Comparison of ENCODE assay signal across 20 cellular contexts in the genomic region with DNA sequence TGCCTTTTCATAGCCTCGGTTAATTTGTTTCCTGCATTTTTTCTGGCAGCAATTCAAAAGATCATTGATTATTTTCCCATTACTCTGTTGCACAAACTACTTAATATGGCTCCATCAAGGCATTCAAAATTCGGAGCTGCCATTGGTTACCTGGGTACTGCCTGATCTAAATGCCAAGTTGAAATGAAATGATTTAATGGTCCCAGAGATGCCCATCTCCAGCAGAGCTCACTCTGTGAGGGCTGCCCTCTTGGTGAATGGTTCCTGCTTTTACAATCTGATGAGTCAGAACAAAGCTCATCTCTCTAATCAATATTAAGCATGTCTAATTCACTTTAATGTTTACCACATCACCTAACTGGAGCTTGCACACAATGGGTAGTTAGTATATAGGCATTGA.
"Had no signal": no experiment of that assay in that cellular context is flagged by ENCODE, and none has a peak within 500 bp of the region (broad histone marks: within the 10 kb centered on the region; RNA-seq: fewer than 3 reads in every experiment).

No MANE protein-coding gene starts in this region.

- H3K27ac ChIP-seq: dorsolateral prefrontal cortex, heart right ventricle, psoas muscle, spleen, tibial nerve, upper lobe of right lung, vagina had no signal

- H3K4me1 Mint-ChIP-seq: naive thymus-derived CD4-positive, alpha-beta T cell; stimulated activated memory B cell treated with anti-CD40 and anti-IgM and Interleukin-4, amounts not matched to agents 10 μg/mL and 1 μg/mL and 100 μg/mL, for 72 hours had no signal

- H3K4me1 ChIP-seq: heart right ventricle, psoas muscle, spleen, tibial nerve, upper lobe of right lung, vagina had no signal

- H3K27me3 Mint-ChIP-seq: naive thymus-derived CD4-positive, alpha-beta T cell; stimulated activated memory B cell treated with anti-CD40 and anti-IgM and Interleukin-4, amounts not matched to agents 10 μg/mL and 1 μg/mL and 100 μg/mL, for 72 hours; stimulated activated naive CD8-positive, alpha-beta T cell treated with anti-CD3 and anti-CD28 coated beads, Interleukin-15, Interleukin-2, amounts not matched to agents 100 ng/mL and 50 ng/mL, for 24 hours had no signal

- ATAC-seq: esophagus mucosa; heart right ventricle; left lobe of liver; naive thymus-derived CD4-positive, alpha-beta T cell; psoas muscle; sciatic nerve; stimulated activated memory B cell treated with anti-CD40 and anti-IgM and Interleukin-4, amounts not matched to agents 10 μg/mL and 1 μg/mL and 100 μg/mL, for 72 hours; upper lobe of right lung had no signal

- DNase-seq: dorsolateral prefrontal cortex; effector CD8-positive, alpha-beta T cell; heart right ventricle; islet precursor cell; mammary epithelial cell; naive thymus-derived CD4-positive, alpha-beta T cell; nephron progenitor cell; psoas muscle; spleen; stimulated activated CD4-positive, alpha-beta T cell treated with anti-CD3 and anti-CD28 coated beads, Interleukin-15, amount 100 ng/mL, for 24 hours; stimulated activated CD4-positive, alpha-beta T cell treated with anti-CD3 and anti-CD28 coated beads, Interleukin-1b, Interleukin-23, amount 100 ng/mL, for 48 hours; stimulated activated CD4-positive, alpha-beta T cell treated with anti-CD3 and anti-CD28 coated beads, Interleukin-4, amount 100 ng/mL, for 24 hours; upper lobe of right lung had no signal

- H3K4me3 ChIP-seq: dorsolateral prefrontal cortex, heart right ventricle, psoas muscle, spleen, tibial nerve, upper lobe of right lung, vagina had no signal

- H3K36me3 Mint-ChIP-seq: naive thymus-derived CD4-positive, alpha-beta T cell; stimulated activated memory B cell treated with anti-CD40 and anti-IgM and Interleukin-4, amounts not matched to agents 10 μg/mL and 1 μg/mL and 100 μg/mL, for 72 hours had no signal

- H3K27me3 ChIP-seq: dorsolateral prefrontal cortex, heart right ventricle, spleen, tibial nerve, upper lobe of right lung, vagina had no signal

- H3K4me3 Mint-ChIP-seq: naive thymus-derived CD4-positive, alpha-beta T cell; nephron progenitor cell; stimulated activated memory B cell treated with anti-CD40 and anti-IgM and Interleukin-4, amounts not matched to agents 10 μg/mL and 1 μg/mL and 100 μg/mL, for 72 hours; stimulated activated naive CD8-positive, alpha-beta T cell treated with anti-CD3 and anti-CD28 coated beads, Interleukin-15, Interleukin-2, amounts not matched to agents 100 ng/mL and 50 ng/mL, for 24 hours had no signal

- H3K9me3 ChIP-seq: psoas muscle, tibial nerve, upper lobe of right lung, vagina had no signal

- H3K27ac Mint-ChIP-seq: naive thymus-derived CD4-positive, alpha-beta T cell; nephron progenitor cell; stimulated activated memory B cell treated with anti-CD40 and anti-IgM and Interleukin-4, amounts not matched to agents 10 μg/mL and 1 μg/mL and 100 μg/mL, for 72 hours; stimulated activated naive CD8-positive, alpha-beta T cell treated with anti-CD3 and anti-CD28 coated beads, Interleukin-15, Interleukin-2, amounts not matched to agents 100 ng/mL and 50 ng/mL, for 24 hours had no signal

- H3K36me3 ChIP-seq: heart right ventricle, spleen, tibial nerve, upper lobe of right lung, vagina had no signal
